Comparison of ENCODE assay signal across 19 cellular contexts in the genomic region with DNA sequence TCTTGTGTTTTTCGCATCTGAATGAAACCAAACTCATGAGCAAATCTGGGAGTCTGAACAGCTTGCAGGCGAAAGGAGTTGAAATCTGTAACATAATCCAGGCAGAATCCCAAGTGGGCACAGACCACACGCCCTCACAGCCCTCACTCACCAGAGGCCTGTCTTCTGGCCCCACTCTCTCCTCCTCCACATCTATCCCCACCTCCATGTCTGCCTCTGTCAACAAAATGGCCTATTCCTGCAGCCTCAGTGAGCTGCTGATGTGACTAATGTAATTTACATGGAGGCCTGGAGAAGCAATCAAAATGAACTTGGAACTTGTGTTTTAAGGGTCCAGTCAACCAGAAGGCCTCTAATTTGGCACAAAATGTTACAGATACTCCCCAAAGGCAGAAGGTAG.
"Had no signal": no experiment of that assay in that cellular context is flagged by ENCODE, and none has a peak within 500 bp of the region (broad histone marks: within the 10 kb centered on the region; RNA-seq: fewer than 3 reads in every experiment).

No MANE protein-coding gene starts in this region.

- H3K27me3 ChIP-seq: colonic mucosa, esophagus squamous epithelium, gastroesophageal sphincter, neutrophil, stomach, transverse colon had no signal

- H3K4me1 Mint-ChIP-seq: naive B cell had no signal

- H3K36me3 ChIP-seq: colonic mucosa, esophagus squamous epithelium, gastroesophageal sphincter, neutrophil, stomach, thoracic aorta, transverse colon had no signal

- H3K9me3 ChIP-seq: colonic mucosa, esophagus squamous epithelium, gastroesophageal sphincter, neutrophil, stomach, thoracic aorta, transverse colon had no signal

- H3K27ac ChIP-seq: colonic mucosa, esophagus squamous epithelium, gastroesophageal sphincter, neutrophil, stomach, thoracic aorta, transverse colon had no signal

- H3K36me3 Mint-ChIP-seq: naive B cell had no signal

- DNase-seq: colonic mucosa; dermis blood vessel endothelial cell; esophagus squamous epithelium; foreskin fibroblast; glutamatergic neuron; islet precursor cell; left ventricle myocardium superior; naive B cell; posterior cingulate gyrus; small intestine; stimulated activated CD4-positive, alpha-beta T cell treated with anti-CD3 and anti-CD28 coated beads, Interleukin-12 subunit alpha, Interleukin-12 subunit beta, amount 100 ng/mL, for 4 hours; stimulated activated naive CD4-positive, alpha-beta T cell; stomach; substantia nigra; transverse colon had no signal

- ATAC-seq: gastroesophageal sphincter, left ventricle myocardium superior had no signal

- H3K4me3 ChIP-seq: colonic mucosa, esophagus squamous epithelium, gastroesophageal sphincter, lung, stomach, thoracic aorta, transverse colon had no signal

- H3K4me3 Mint-ChIP-seq: naive B cell had no signal

- H3K4me1 ChIP-seq: colonic mucosa had no signal

- H3K9me3 Mint-ChIP-seq: naive B cell had no signal
